ENCODE assay signal across 17 cellular contexts in genomic region chr14:66998013-66998412, GRCh38.
A peak's percentile ranks its signal among the peaks of the same experiment; 100 is the strongest.
DNase-seq lines count a peak whose midpoint lies in the region; ATAC-seq lines count a peak whose summit lies in the region.
"Had no signal": no experiment of that assay in that cellular context is flagged by ENCODE, and none has a peak within 500 bp of the region (broad histone marks: within the 10 kb centered on the region; RNA-seq: fewer than 3 reads in every experiment).

No MANE protein-coding gene starts in this region.

- ATAC-seq in activated CD4-positive, CD25-positive, alpha-beta regulatory T cell treated with anti-CD3 and anti-CD28 coated beads, Interleukin-2, amount 50 U/mL, for 24 hours = peak; percentile 56 to 74
- peak; percentile 80 to 98 for ATAC-seq in activated naive CD4-positive, alpha-beta T cell treated with anti-CD3 and anti-CD28 coated beads, Interleukin-2, amount 50 U/mL, for 72 hours
- peak; percentile 41 for ATAC-seq in HG03442 (IDR thresholded peaks at IDR 0.05; ENCODE audit: unreplicated experiment)
- peak; percentile 98 for ATAC-seq in stimulated activated effector memory CD8-positive, alpha-beta T cell treated with anti-CD3 and anti-CD28 coated beads, Interleukin-12 subunit alpha, Interleukin-12 subunit beta, amount 100 ng/mL, for 72 hours

- no peaks in the 10 kb centered on the region for H3K4me1 Mint-ChIP-seq in stimulated activated effector memory CD8-positive, alpha-beta T cell treated with anti-CD3 and anti-CD28 coated beads, Interleukin-12 subunit alpha, Interleukin-12 subunit beta, amount 100 ng/mL, for 72 hours
- H3K4me1 Mint-ChIP-seq: CD8-positive, alpha-beta memory T cell; IgD-negative memory B cell had no signal

- no peaks in the 10 kb centered on the region for H3K36me3 Mint-ChIP-seq in activated naive CD4-positive, alpha-beta T cell treated with anti-CD3 and anti-CD28 coated beads, Interleukin-2, amount 50 U/mL, for 72 hours
- H3K36me3 Mint-ChIP-seq in stimulated activated effector memory CD8-positive, alpha-beta T cell treated with anti-CD3 and anti-CD28 coated beads, Interleukin-12 subunit alpha, Interleukin-12 subunit beta, amount 100 ng/mL, for 72 hours = no peaks in the 10 kb centered on the region

- no peaks in the 10 kb centered on the region for H3K9me3 Mint-ChIP-seq in activated naive CD4-positive, alpha-beta T cell treated with anti-CD3 and anti-CD28 coated beads, Interleukin-2, amount 50 U/mL, for 72 hours
- no peaks in the 10 kb centered on the region for H3K9me3 Mint-ChIP-seq in stimulated activated effector memory CD8-positive, alpha-beta T cell treated with anti-CD3 and anti-CD28 coated beads, Interleukin-12 subunit alpha, Interleukin-12 subunit beta, amount 100 ng/mL, for 72 hours

- no peak overlapping the region for H3K27ac Mint-ChIP-seq in activated naive CD4-positive, alpha-beta T cell treated with anti-CD3 and anti-CD28 coated beads, Interleukin-2, amount 50 U/mL, for 72 hours
- no peak overlapping the region for H3K27ac Mint-ChIP-seq in stimulated activated effector memory CD8-positive, alpha-beta T cell treated with anti-CD3 and anti-CD28 coated beads, Interleukin-12 subunit alpha, Interleukin-12 subunit beta, amount 100 ng/mL, for 72 hours
- H3K27ac Mint-ChIP-seq: CD8-positive, alpha-beta memory T cell; IgD-negative memory B cell had no signal

- DNase-seq in activated CD4-positive, CD25-positive, alpha-beta regulatory T cell (lab: John Stamatoyannopoulos, UW) = no peak
- DNase-seq in activated naive CD4-positive, alpha-beta T cell treated with anti-CD3 and anti-CD28 coated beads, Interleukin-2, amount 50 U/mL, for 72 hours (ENCODE audit: low spot score in 2 of 2) = peak in 1 of 2 donors; percentile 28
- DNase-seq in activated naive CD4-positive, alpha-beta T cell (lab: John Stamatoyannopoulos, UW) = no peak
- no peak for DNase-seq in stimulated activated effector memory CD8-positive, alpha-beta T cell treated with anti-CD3 and anti-CD28 coated beads, Interleukin-12 subunit alpha, Interleukin-12 subunit beta, amount 100 ng/mL, for 72 hours (ENCODE audit: low spot score in 2 of 2)
- DNase-seq in H4 (ENCODE audit: low spot score) = no peak
- no peak for DNase-seq in cerebellum (ENCODE audit: low spot score)
- DNase-seq: CD8-positive, alpha-beta memory T cell; GF-D8; H7; NCI-H1417; NCI-H1930; NCI-H510A; Peyer's patch; Right ventricle myocardium superior had no signal

- H3K4me3 Mint-ChIP-seq in stimulated activated effector memory CD8-positive, alpha-beta T cell treated with anti-CD3 and anti-CD28 coated beads, Interleukin-12 subunit alpha, Interleukin-12 subunit beta, amount 100 ng/mL, for 72 hours = no peak overlapping the region
- H3K4me3 Mint-ChIP-seq: CD8-positive, alpha-beta memory T cell; IgD-negative memory B cell had no signal

Comparison
In these comparisons a context has a peak if more than half of its experiments do, and no peak if none do; other contexts are left out.
1. ATAC-seq: peak in every context shown above with its lines; median percentile 98 in stimulated activated effector memory CD8-positive, alpha-beta T cell treated with anti-CD3 and anti-CD28 coated beads, Interleukin-12 subunit alpha, Interleukin-12 subunit beta, amount 100 ng/mL, for 72 hours; 89 in activated naive CD4-positive, alpha-beta T cell treated with anti-CD3 and anti-CD28 coated beads, Interleukin-2, amount 50 U/mL, for 72 hours; 65 in activated CD4-positive, CD25-positive, alpha-beta regulatory T cell treated with anti-CD3 and anti-CD28 coated beads, Interleukin-2, amount 50 U/mL, for 24 hours; 41 in HG03442.